Comparison of ENCODE assay signal across 16 cellular contexts in genomic region chr7:28942158-28942557, GRCh38. TPM values are rescaled to one million over a fixed set of nuclear protein-coding genes. Genes with fewer than 3 reads are reported as not detected.
DNase-seq lines count a peak whose midpoint lies in the region; ATAC-seq and TF ChIP-seq lines count a peak whose summit lies in the region.
"Had no signal": no experiment of that assay in that cellular context is flagged by ENCODE, and none has a peak within 500 bp of the region (broad histone marks: within the 10 kb centered on the region; RNA-seq: fewer than 3 reads in every experiment).

No MANE protein-coding gene starts in this region.

- WGBS in GM23248 (ENCODE audit: low coverage in 1 of 2, low lambda C conversion rate in 2 of 2, missing lambda C conversion rate in 2 of 2), 2 experiments = 58 to 63% methylated on average over 3 of the region's 3 CpGs
- WGBS in mesodermal cell (ENCODE audit: insufficient coverage in 2 of 2), 2 experiments = 100% methylated on average over 1 to 2 of the region's 3 CpGs
- no CpG with 5 or more reads among the region's 3 CpGs for WGBS in trophoblast cell (ENCODE audit: extremely low coverage, insufficient coverage, insufficient read length)

- CTCF ChIA-PET in naive thymus-derived CD4-positive, alpha-beta T cell (lab: Charles Lee) = no interaction called here

- no peak overlapping the region for H4K91ac ChIP-seq in trophoblast cell (ENCODE audit: low read depth, low read length)

- H3K4me1 ChIP-seq in GM23248 (ENCODE audit: insufficient read depth) (no peaks in the 10 kb centered on the region), mesodermal cell (ENCODE audit: control insufficient read depth, insufficient read depth, low read length, poor library complexity, severe bottlenecking) (peaks cover 10% of the 10 kb centered on the region), trophoblast cell (ENCODE audit: control insufficient read depth in 1 of 2, insufficient read depth in 2 of 2, low read length in 2 of 2) (peaks cover 4 to 9% of the 10 kb centered on the region in 2 experiments)
- no peaks in the 10 kb centered on the region for H3K4me1 ChIP-seq in naive thymus-derived CD4-positive, alpha-beta T cell (ENCODE audit: control insufficient read depth in 2 of 2, insufficient read depth in 2 of 2, low read length in 2 of 2)

- H3K4me1 Mint-ChIP-seq in naive thymus-derived CD4-positive, alpha-beta T cell = no peaks in the 10 kb centered on the region
- H3K4me1 Mint-ChIP-seq in stimulated activated naive B cell treated with anti-CD40 and anti-IgM and Interleukin-4, amounts not matched to agents 10 μg/mL and 1 μg/mL and 100 μg/mL, for 72 hours = no peaks in the 10 kb centered on the region
- H3K4me1 Mint-ChIP-seq: CD8-positive, alpha-beta memory T cell had no signal

- H3K36me3 Mint-ChIP-seq in naive thymus-derived CD4-positive, alpha-beta T cell = no peaks in the 10 kb centered on the region
- no peaks in the 10 kb centered on the region for H3K36me3 Mint-ChIP-seq in stimulated activated naive B cell treated with anti-CD40 and anti-IgM and Interleukin-4, amounts not matched to agents 10 μg/mL and 1 μg/mL and 100 μg/mL, for 72 hours
- H3K36me3 Mint-ChIP-seq: CD8-positive, alpha-beta memory T cell had no signal

- ATAC-seq in omental fat pad (ENCODE audit: low FRiP score) = no peak
- no peak for ATAC-seq in naive thymus-derived CD4-positive, alpha-beta T cell
- ATAC-seq in stimulated activated naive B cell treated with anti-CD40 and anti-IgM and Interleukin-4, amounts not matched to agents 10 μg/mL and 1 μg/mL and 100 μg/mL, for 72 hours (replicated peaks) = no peak

- H3K4me2 ChIP-seq in GM23248 (ENCODE audit: unreplicated experiment) (no peak overlapping the region), trophoblast cell (ENCODE audit: low read length) (no peak overlapping the region)
- H3K4me2 ChIP-seq: BLaER1 had no signal

- no peak overlapping the region for H3K4me3 Mint-ChIP-seq in naive thymus-derived CD4-positive, alpha-beta T cell
- H3K4me3 Mint-ChIP-seq in stimulated activated naive B cell treated with anti-CD40 and anti-IgM and Interleukin-4, amounts not matched to agents 10 μg/mL and 1 μg/mL and 100 μg/mL, for 72 hours = no peak overlapping the region
- H3K4me3 Mint-ChIP-seq: CD8-positive, alpha-beta memory T cell had no signal

- in situ Hi-C loops in GM23248 (cut with MboI) = no loop called here

- no peak overlapping the region for H3K27ac Mint-ChIP-seq in naive thymus-derived CD4-positive, alpha-beta T cell
- H3K27ac Mint-ChIP-seq in stimulated activated naive B cell treated with anti-CD40 and anti-IgM and Interleukin-4, amounts not matched to agents 10 μg/mL and 1 μg/mL and 100 μg/mL, for 72 hours = no peak overlapping the region
- H3K27ac Mint-ChIP-seq: CD8-positive, alpha-beta memory T cell had no signal

- no peaks in the 10 kb centered on the region for H4K20me1 ChIP-seq in GM23248 (ENCODE audit: insufficient read depth)
- H4K20me1 ChIP-seq: BLaER1 had no signal

- POLR2A ChIA-PET in naive thymus-derived CD4-positive, alpha-beta T cell (lab: Charles Lee) = no interaction called here

- H3K27ac ChIP-seq in GM23248 (no peak overlapping the region), mesodermal cell (ENCODE audit: low read depth, low read length, severe bottlenecking) (peak overlapping the region; percentile 33), trophoblast cell (ENCODE audit: low read depth, low read length) (no peak overlapping the region)
- no peak overlapping the region for H3K27ac ChIP-seq in naive thymus-derived CD4-positive, alpha-beta T cell (ENCODE audit: low read depth, low read length)
- H3K27ac ChIP-seq: BLaER1 had no signal

- H3K79me2 ChIP-seq in GM23248 (ENCODE audit: insufficient read depth) (no peaks in the 10 kb centered on the region), trophoblast cell (ENCODE audit: control insufficient read depth, insufficient read depth, low read length, poor library complexity) (no peaks in the 10 kb centered on the region)

- H3K4ac ChIP-seq in trophoblast cell (ENCODE audit: low read depth, low read length) = no peak overlapping the region

- H2AK5ac ChIP-seq in trophoblast cell (ENCODE audit: low read length) = no peak overlapping the region

- H4K8ac ChIP-seq in trophoblast cell (ENCODE audit: low read depth, low read length) = no peak overlapping the region

- H2BK120ac ChIP-seq in trophoblast cell (ENCODE audit: insufficient read depth, low read length, poor library complexity) = no peak overlapping the region

- H3K9me2 ChIP-seq in GM23248 (ENCODE audit: insufficient read depth) = no peaks in the 10 kb centered on the region

- H3K9me3 ChIP-seq in GM23248 (ENCODE audit: low read depth) (no peaks in the 10 kb centered on the region), mesodermal cell (ENCODE audit: control insufficient read depth, low read length) (peaks cover 3% of the 10 kb centered on the region), trophoblast cell (ENCODE audit: insufficient read depth, low read depth, low read length) (no peaks in the 10 kb centered on the region)
- H3K9me3 ChIP-seq in naive thymus-derived CD4-positive, alpha-beta T cell (ENCODE audit: control insufficient read depth in 2 of 3, low read length in 3 of 3) = no peaks in the 10 kb centered on the region
- H3K9me3 ChIP-seq: Caco-2 had no signal

- peaks cover 11 to 36% (median 31%) of the 10 kb centered on the region in 5 donors for H3K27me3 Mint-ChIP-seq in naive thymus-derived CD4-positive, alpha-beta T cell
- H3K27me3 Mint-ChIP-seq in stimulated activated naive B cell treated with anti-CD40 and anti-IgM and Interleukin-4, amounts not matched to agents 10 μg/mL and 1 μg/mL and 100 μg/mL, for 72 hours = peaks cover 30 to 31% of the 10 kb centered on the region in 2 donors

- H3K4me3 ChIP-seq in GM23248 (no peak overlapping the region), mesodermal cell (ENCODE audit: extremely low read depth, insufficient read depth, low read length, poor library complexity, severe bottlenecking) (no peak overlapping the region), trophoblast cell (ENCODE audit: low read depth, low read length) (no peak overlapping the region)
- H3K4me3 ChIP-seq in naive thymus-derived CD4-positive, alpha-beta T cell (ENCODE audit: low read length) = no peak overlapping the region
- H3K4me3 ChIP-seq: BLaER1 had no signal

- no peak overlapping the region for H3K14ac ChIP-seq in trophoblast cell (ENCODE audit: low read length)

- H3K9ac ChIP-seq in GM23248 (no peak overlapping the region), trophoblast cell (ENCODE audit: low read length) (no peak overlapping the region)
- H3K9ac ChIP-seq: BLaER1 had no signal

- intact Hi-C loops in naive thymus-derived CD4-positive, alpha-beta T cell (cut with micrococcal nuclease) = no loop called here

- peaks cover 7% of the 10 kb centered on the region for H3K79me1 ChIP-seq in trophoblast cell (ENCODE audit: low read length)

- H3K23ac ChIP-seq in trophoblast cell (ENCODE audit: low read length) = no peak overlapping the region

- no peak overlapping the region for H2BK12ac ChIP-seq in trophoblast cell (ENCODE audit: low read length)

- H2AFZ ChIP-seq in GM23248 = no peak overlapping the region
- H2AFZ ChIP-seq in trophoblast cell (ENCODE audit: insufficient read depth, low read length, poor library complexity) = no peak overlapping the region

- H4K12ac ChIP-seq in trophoblast cell (ENCODE audit: low read depth, low read length) = no peak overlapping the region

- H3K27me3 ChIP-seq in GM23248 (replicated peaks; ENCODE audit: insufficient read depth) = 0 out of 2 replicates have a peak, but pooled peaks cover 6% of the 10 kb centered on the region
- H3K27me3 ChIP-seq in trophoblast cell (ENCODE audit: insufficient read depth, low read length) = no peaks in the 10 kb centered on the region
- no peaks in the 10 kb centered on the region for H3K27me3 ChIP-seq in naive thymus-derived CD4-positive, alpha-beta T cell (ENCODE audit: control insufficient read depth in 2 of 2, insufficient read depth in 2 of 2, low read length in 2 of 2)
- H3K27me3 ChIP-seq: BLaER1 had no signal

- no peak for TF ChIP-seq CTCF in omental fat pad (IDR thresholded peaks at IDR 0.05)

- H3K18ac ChIP-seq in trophoblast cell (ENCODE audit: low read length) = no peak overlapping the region

- DNase-seq in GM23248 (peak; percentile 18), SK-N-DZ (ENCODE audit: low spot score) (peak; percentile 68), trophoblast cell (peak; percentile 22 to 73), omental fat pad (ENCODE audit: low spot score) (no peak)
- DNase-seq in effector CD4-positive, alpha-beta T cell = no peak
- no peak for DNase-seq in naive thymus-derived CD4-positive, alpha-beta T cell
- DNase-seq in stimulated activated naive B cell treated with anti-CD40 and anti-IgM and Interleukin-4, amounts not matched to agents 10 μg/mL and 1 μg/mL and 100 μg/mL, for 72 hours = no peak
- DNase-seq: 8988T; AML-193; Caco-2; CD8-positive, alpha-beta memory T cell; DND-41; GDM1; H7 had no signal

- no peaks in the 10 kb centered on the region for H3K36me3 ChIP-seq in GM23248 (ENCODE audit: low read depth)
- H3K36me3 ChIP-seq in mesodermal cell (ENCODE audit: control insufficient read depth, insufficient read depth, low read length) = no peaks in the 10 kb centered on the region
- no peaks in the 10 kb centered on the region for H3K36me3 ChIP-seq in trophoblast cell (ENCODE audit: control insufficient read depth in 1 of 2, insufficient read depth in 2 of 2, low read length in 2 of 2)
- H3K36me3 ChIP-seq in naive thymus-derived CD4-positive, alpha-beta T cell (ENCODE audit: control insufficient read depth in 2 of 3, insufficient read depth in 3 of 3, low read length in 3 of 3) = no peaks in the 10 kb centered on the region
- H3K36me3 ChIP-seq: BLaER1 had no signal

- peaks cover 0 to 1% (median 0%) of the 10 kb centered on the region in 11 donors for H3K9me3 Mint-ChIP-seq in naive thymus-derived CD4-positive, alpha-beta T cell
- no peaks in the 10 kb centered on the region for H3K9me3 Mint-ChIP-seq in stimulated activated naive B cell treated with anti-CD40 and anti-IgM and Interleukin-4, amounts not matched to agents 10 μg/mL and 1 μg/mL and 100 μg/mL, for 72 hours
- H3K9me3 Mint-ChIP-seq: CD8-positive, alpha-beta memory T cell had no signal

- H3F3A ChIP-seq in GM23248 (ENCODE audit: insufficient read depth) = no peaks in the 10 kb centered on the region

- no peak overlapping the region for H2BK5ac ChIP-seq in trophoblast cell (ENCODE audit: low read depth, low read length, poor library complexity)

RNA-seq across cellular contexts. Expression of gene TRIL, which starts 16.0 kb away (rescaled TPM):
- 0.32 and 0.38 TPM in 2 replicates for total RNA-seq in GM23248 (2014; rRNA removed; shearing (Covaris generic))
- polyA plus RNA-seq in GM23248 (2016; fragmentation: Nextera tagmentation; extraction: Ambion mirVana) = 0.08 TPM in 2 replicates
- 16.8 and 19.0 TPM in 2 replicates for polyA plus RNA-seq in SK-N-DZ (2014; cell fraction: cytosol; rRNA removed)
- 7.2 and 7.3 TPM in 2 replicates for polyA plus RNA-seq in SK-N-DZ (2014; cell fraction: nucleus; rRNA removed)
- 15.1 TPM for polyA plus RNA-seq in mesodermal cell (2013, experiment 1 of 2)
- polyA plus RNA-seq in mesodermal cell (2013, experiment 2 of 2) = 12.8 TPM
- polyA plus RNA-seq in trophoblast cell (2013) = 24.9 and 29.2 TPM in 2 replicates
- total RNA-seq in omental fat pad = 10 to 100 TPM in 1 of 4 donors, 1 to 10 TPM in 2, under 1 TPM in 1; 0.84 to 15.1 (median 4.7) TPM
- total RNA-seq in naive thymus-derived CD4-positive, alpha-beta T cell = under 1 TPM in 1 of 5 experiments, not detected in 4; 0.07 TPM
- not detected for polyA plus RNA-seq in naive thymus-derived CD4-positive, alpha-beta T cell
- total RNA-seq: CD8-positive, alpha-beta memory T cell had no signal
- polyA plus RNA-seq: CD8-positive, alpha-beta memory T cell had no signal

Comparison
In these comparisons a context has a peak if more than half of its experiments do, and no peak if none do; other contexts are left out.
1. DNase-seq: peak in GM23248 (single experiment), SK-N-DZ (single experiment) and trophoblast cell (2 of 2); none in omental fat pad (single experiment), effector CD4-positive, alpha-beta T cell (single experiment), naive thymus-derived CD4-positive, alpha-beta T cell (0 of 9) and stimulated activated naive B cell treated with anti-CD40 and anti-IgM and Interleukin-4, amounts not matched to agents 10 μg/mL and 1 μg/mL and 100 μg/mL, for 72 hours (single experiment).